In the genomic region with DNA sequence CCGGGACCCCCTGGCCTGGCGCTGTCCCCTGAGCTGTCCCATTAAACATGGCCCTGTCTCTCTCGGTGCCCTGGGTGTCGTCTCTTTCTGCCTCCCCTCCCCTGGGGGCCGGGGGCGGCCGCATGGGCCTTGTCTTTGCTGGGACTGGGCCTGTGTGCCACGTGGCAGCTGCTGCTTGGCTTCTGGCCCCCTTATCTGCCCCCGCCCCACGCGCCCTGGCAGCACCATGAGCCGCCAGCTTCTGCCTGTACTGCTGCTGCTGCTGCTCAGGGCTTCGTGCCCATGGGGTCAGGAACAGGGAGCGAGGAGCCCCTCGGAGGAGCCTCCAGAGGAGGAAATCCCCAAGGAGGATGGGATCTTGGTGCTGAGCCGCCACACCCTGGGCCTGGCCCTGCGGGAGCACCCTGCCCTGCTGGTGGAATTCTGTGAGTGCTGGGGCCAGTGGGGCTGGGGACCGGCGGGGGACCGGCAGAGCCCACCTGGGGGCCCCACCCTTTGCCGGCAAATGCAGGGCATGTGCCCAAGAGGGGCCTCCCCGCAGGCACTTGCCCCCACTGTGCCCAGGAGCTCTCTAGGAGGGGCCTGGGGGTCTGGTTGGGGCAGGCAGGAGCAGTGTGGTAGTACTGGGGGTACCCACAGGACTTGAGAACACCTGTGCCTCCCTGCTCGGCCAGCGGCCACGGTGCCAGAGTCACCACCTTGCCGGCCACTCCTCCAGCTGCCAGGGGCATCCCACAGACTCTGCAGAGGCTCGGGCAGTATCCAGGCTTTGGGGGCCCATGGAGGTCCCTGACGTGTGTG, we compare ENCODE assay signal across 16 cellular contexts. TPM values are rescaled to one million over a fixed set of nuclear protein-coding genes. Genes with fewer than 3 reads are reported as not detected.
"Had no signal": no experiment of that assay in that cellular context is flagged by ENCODE, and none has a peak within 500 bp of the region (broad histone marks: within the 10 kb centered on the region; RNA-seq: fewer than 3 reads in every experiment).

A gene with protein sequence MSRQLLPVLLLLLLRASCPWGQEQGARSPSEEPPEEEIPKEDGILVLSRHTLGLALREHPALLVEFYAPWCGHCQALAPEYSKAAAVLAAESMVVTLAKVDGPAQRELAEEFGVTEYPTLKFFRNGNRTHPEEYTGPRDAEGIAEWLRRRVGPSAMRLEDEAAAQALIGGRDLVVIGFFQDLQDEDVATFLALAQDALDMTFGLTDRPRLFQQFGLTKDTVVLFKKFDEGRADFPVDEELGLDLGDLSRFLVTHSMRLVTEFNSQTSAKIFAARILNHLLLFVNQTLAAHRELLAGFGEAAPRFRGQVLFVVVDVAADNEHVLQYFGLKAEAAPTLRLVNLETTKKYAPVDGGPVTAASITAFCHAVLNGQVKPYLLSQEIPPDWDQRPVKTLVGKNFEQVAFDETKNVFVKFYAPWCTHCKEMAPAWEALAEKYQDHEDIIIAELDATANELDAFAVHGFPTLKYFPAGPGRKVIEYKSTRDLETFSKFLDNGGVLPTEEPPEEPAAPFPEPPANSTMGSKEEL (plus strand): TSS at position 221 of the 801 bp plus-strand sequence. CDS start 6 bp downstream, at position 227.

- H3K27ac ChIP-seq: cardiac muscle cell, colonic mucosa, gastroesophageal sphincter, parathyroid adenoma, tibial nerve, vagina had no signal

- H3K4me3 ChIP-seq: cardiac muscle cell, colonic mucosa, gastroesophageal sphincter, lung, tibial nerve, vagina had no signal

- H3K9me3 ChIP-seq: colonic mucosa, gastroesophageal sphincter, tibial nerve, vagina had no signal

- ATAC-seq: activated T-cell treated with anti-CD3 and anti-CD28 coated beads, Interleukin-2, amount 50 U/mL, for 4 hours; gastroesophageal sphincter had no signal

- H3K27me3 ChIP-seq: vagina had no signal

- DNase-seq: activated CD4-positive, alpha-beta T cell treated with anti-CD3 and anti-CD28 coated beads, Interleukin-2, amount 50 U/mL, for 48 hours; activated CD4-positive, CD25-positive, alpha-beta regulatory T cell treated with anti-CD3 and anti-CD28 coated beads, Interleukin-2, amount 50 U/mL, for 72 hours; activated gamma-delta T cell; activated naive CD8-positive, alpha-beta T cell treated with anti-CD3 and anti-CD28 coated beads, Interleukin-2, amount 10 ng/mL, durations not matched to agents 7 days and 5 days; activated T-cell treated with anti-CD3 and anti-CD28 coated beads, Interleukin-2, amount 50 U/mL, for 4 hours; colonic mucosa; effector CD4-positive, alpha-beta T cell; kidney glomerular epithelial cell; nephron progenitor cell; retina had no signal

- H3K36me3 ChIP-seq: colonic mucosa had no signal

- H3K4me1 ChIP-seq: colonic mucosa, parathyroid adenoma had no signal

RNA-seq across cellular contexts. Expression of the gene that starts here (rescaled TPM):
- total RNA-seq: activated T-cell treated with anti-CD3 and anti-CD28 coated beads, Interleukin-2, amount 50 U/mL, for 4 hours; vagina had no signal
